Comparison of ENCODE assay signal across 1 cellular context in the genomic region with DNA sequence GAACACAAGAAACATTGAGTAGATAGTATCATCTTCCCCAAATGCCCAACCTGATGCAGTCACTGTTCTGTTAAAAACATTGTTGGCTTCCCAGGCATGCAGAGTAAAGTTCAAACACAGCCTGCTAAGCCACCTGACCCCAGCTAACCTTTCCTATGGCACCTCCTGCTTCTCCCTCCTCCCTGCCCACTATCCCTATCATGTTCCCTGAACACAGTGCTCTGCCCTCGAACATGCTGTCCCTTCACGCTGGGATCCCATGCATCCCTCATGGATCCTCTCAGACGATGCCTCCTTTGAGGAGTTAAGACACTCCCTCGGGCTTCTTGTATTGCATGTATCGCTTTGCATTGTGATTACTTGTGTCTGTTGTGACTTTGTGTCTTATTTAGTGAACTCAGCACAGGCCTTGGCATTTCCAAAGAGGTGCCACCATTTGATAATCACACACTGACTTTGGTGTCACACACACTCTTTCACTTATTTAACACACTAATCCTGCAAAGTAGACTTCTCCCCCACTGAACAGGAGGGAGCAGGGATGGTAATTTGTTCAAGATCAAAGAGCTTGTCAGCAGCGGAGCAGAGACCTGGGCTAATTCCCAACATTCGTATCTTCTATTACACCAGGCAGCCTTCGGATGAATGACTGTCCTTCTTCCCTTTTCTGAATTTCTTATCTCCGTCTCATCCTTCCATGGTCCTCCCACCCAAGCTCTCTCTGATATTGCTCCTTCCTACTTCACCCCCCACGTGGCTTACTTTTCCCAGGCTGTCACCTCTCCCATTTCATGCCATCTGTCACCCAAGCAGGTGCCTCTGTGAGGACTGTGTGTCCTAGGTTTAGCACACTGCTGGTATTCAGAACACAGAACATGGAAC.
TF ChIP-seq lines count a peak whose summit lies in the region.

No MANE protein-coding gene starts in this region.

TF ChIP-seq in K562, 482 proteins besides CTCF, POLR2A, EP300 and RAD21 (continued from another document and continues in another):
- TF ChIP-seq, protein P1, sequence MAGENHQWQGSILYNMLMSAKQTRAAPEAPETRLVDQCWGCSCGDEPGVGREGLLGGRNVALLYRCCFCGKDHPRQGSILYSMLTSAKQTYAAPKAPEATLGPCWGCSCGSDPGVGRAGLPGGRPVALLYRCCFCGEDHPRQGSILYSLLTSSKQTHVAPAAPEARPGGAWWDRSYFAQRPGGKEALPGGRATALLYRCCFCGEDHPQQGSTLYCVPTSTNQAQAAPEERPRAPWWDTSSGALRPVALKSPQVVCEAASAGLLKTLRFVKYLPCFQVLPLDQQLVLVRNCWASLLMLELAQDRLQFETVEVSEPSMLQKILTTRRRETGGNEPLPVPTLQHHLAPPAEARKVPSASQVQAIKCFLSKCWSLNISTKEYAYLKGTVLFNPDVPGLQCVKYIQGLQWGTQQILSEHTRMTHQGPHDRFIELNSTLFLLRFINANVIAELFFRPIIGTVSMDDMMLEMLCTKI (IDR thresholded peaks at IDR 0.05; ENCODE audit: partially characterized antibody): no peak
- TF ChIP-seq, protein P2, sequence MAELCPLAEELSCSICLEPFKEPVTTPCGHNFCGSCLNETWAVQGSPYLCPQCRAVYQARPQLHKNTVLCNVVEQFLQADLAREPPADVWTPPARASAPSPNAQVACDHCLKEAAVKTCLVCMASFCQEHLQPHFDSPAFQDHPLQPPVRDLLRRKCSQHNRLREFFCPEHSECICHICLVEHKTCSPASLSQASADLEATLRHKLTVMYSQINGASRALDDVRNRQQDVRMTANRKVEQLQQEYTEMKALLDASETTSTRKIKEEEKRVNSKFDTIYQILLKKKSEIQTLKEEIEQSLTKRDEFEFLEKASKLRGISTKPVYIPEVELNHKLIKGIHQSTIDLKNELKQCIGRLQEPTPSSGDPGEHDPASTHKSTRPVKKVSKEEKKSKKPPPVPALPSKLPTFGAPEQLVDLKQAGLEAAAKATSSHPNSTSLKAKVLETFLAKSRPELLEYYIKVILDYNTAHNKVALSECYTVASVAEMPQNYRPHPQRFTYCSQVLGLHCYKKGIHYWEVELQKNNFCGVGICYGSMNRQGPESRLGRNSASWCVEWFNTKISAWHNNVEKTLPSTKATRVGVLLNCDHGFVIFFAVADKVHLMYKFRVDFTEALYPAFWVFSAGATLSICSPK (IDR thresholded peaks at IDR 0.05; ENCODE audit: borderline replicate concordance): no peak
- TF ChIP-seq POLR2AphosphoS5 (IDR thresholded peaks at IDR 0.05; ENCODE audit: control insufficient read depth, insufficient read depth, low read depth, low read length) (no peak), ZNF274 (IDR thresholded peaks at IDR 0.05; ENCODE audit: borderline replicate concordance, low read depth, low read length) (no peak), ZNF143 (CRISPR knock-in tag; IDR thresholded peaks at IDR 0.05) (no peak), PRPF4 (IDR thresholded peaks at IDR 0.05; ENCODE audit: insufficient read depth, low read depth, low read length, poor library complexity, severe bottlenecking) (no peak), BRF1 (IDR thresholded peaks at IDR 0.05; ENCODE audit: borderline replicate concordance, extremely low read depth, insufficient read length) (no peak), ZKSCAN8 (CRISPR knock-in tag; IDR thresholded peaks at IDR 0.05) (0 out of 2 replicates have a peak, but pooled peaks have one; percentile 45), ZNF436 (CRISPR knock-in tag; IDR thresholded peaks at IDR 0.05) (no peak), MED1 (CRISPR knock-in tag; IDR thresholded peaks at IDR 0.05; ENCODE audit: borderline replicate concordance) (no peak), HNRNPLL (IDR thresholded peaks at IDR 0.05; ENCODE audit: low read depth, low read length, poor library complexity, severe bottlenecking) (no peak), CBX8 (IDR thresholded peaks at IDR 0.05; ENCODE audit: borderline replicate concordance, extremely low read depth, low read depth, low read length, poor library complexity, severe bottlenecking) (no peak), ZNF695 (CRISPR knock-in tag; IDR thresholded peaks at IDR 0.05) (no peak), ZBTB8A (IDR thresholded peaks at IDR 0.05; ENCODE audit: partially characterized antibody) (no peak), RBM22 (IDR thresholded peaks at IDR 0.05; ENCODE audit: low read depth, low read length, poor library complexity, severe bottlenecking) (no peak), ZNF384 (IDR thresholded peaks at IDR 0.05; ENCODE audit: low read depth, low read length) (no peak), ZNF146 (CRISPR knock-in tag; IDR thresholded peaks at IDR 0.05; ENCODE audit: unreplicated experiment) (no peak), HMG20B (CRISPR knock-in tag; IDR thresholded peaks at IDR 0.05) (no peak), MCM5 (IDR thresholded peaks at IDR 0.05; ENCODE audit: low read depth) (no peak), TCFL5 (CRISPR knock-in tag; conservative IDR thresholded peaks at IDR 0.05) (no peak), CHD2 (IDR thresholded peaks at IDR 0.05; ENCODE audit: low read depth, low read length) (no peak), SMARCA4 (IDR thresholded peaks at IDR 0.05) (peak; percentile 81), ZEB2 (IDR thresholded peaks at IDR 0.05) (no peak; the same call in none of the 2 replicates), SMAD2 (IDR thresholded peaks at IDR 0.05; ENCODE audit: low read depth, low read length) (no peak), HMGN3 (IDR thresholded peaks at IDR 0.05; ENCODE audit: borderline replicate concordance, extremely low read depth, insufficient read length, low read depth, low read length) (no peak), FOXA3 (CRISPR knock-in tag; conservative IDR thresholded peaks at IDR 0.05 in 1 of 2, IDR thresholded peaks at IDR 0.05 in 1 of 2) (no peak; a peak in 1 of 4 replicates), GABPA (tag; conservative IDR thresholded peaks at IDR 0.05; ENCODE audit: low read depth) (no peak), TAF9B (IDR thresholded peaks at IDR 0.05; ENCODE audit: partially characterized antibody) (no peak), MCM7 (IDR thresholded peaks at IDR 0.05) (no peak), SAP30 (IDR thresholded peaks at IDR 0.05; ENCODE audit: borderline replicate concordance, insufficient read depth, low read depth, low read length, poor library complexity, severe bottlenecking) (no peak)
- TF ChIP-seq, protein P3, sequence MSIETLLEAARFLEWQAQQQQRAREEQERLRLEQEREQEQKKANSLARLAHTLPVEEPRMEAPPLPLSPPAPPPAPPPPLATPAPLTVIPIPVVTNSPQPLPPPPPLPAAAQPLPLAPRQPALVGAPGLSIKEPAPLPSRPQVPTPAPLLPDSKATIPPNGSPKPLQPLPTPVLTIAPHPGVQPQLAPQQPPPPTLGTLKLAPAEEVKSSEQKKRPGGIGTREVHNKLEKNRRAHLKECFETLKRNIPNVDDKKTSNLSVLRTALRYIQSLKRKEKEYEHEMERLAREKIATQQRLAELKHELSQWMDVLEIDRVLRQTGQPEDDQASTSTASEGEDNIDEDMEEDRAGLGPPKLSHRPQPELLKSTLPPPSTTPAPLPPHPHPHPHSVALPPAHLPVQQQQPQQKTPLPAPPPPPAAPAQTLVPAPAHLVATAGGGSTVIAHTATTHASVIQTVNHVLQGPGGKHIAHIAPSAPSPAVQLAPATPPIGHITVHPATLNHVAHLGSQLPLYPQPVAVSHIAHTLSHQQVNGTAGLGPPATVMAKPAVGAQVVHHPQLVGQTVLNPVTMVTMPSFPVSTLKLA (conservative IDR thresholded peaks at IDR 0.05): peak; percentile 83 to 86
- TF ChIP-seq, protein P4, sequence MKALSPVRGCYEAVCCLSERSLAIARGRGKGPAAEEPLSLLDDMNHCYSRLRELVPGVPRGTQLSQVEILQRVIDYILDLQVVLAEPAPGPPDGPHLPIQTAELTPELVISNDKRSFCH (CRISPR knock-in tag; IDR thresholded peaks at IDR 0.05): no peak
- TF ChIP-seq, protein P4 (tag; IDR thresholded peaks at IDR 0.05): peak; percentile 19
- TF ChIP-seq, protein P5, sequence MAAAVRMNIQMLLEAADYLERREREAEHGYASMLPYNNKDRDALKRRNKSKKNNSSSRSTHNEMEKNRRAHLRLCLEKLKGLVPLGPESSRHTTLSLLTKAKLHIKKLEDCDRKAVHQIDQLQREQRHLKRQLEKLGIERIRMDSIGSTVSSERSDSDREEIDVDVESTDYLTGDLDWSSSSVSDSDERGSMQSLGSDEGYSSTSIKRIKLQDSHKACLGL (CRISPR knock-in tag; IDR thresholded peaks at IDR 0.05; ENCODE audit: borderline replicate concordance, poor library complexity, severe bottlenecking): no peak
- TF ChIP-seq, protein P6, sequence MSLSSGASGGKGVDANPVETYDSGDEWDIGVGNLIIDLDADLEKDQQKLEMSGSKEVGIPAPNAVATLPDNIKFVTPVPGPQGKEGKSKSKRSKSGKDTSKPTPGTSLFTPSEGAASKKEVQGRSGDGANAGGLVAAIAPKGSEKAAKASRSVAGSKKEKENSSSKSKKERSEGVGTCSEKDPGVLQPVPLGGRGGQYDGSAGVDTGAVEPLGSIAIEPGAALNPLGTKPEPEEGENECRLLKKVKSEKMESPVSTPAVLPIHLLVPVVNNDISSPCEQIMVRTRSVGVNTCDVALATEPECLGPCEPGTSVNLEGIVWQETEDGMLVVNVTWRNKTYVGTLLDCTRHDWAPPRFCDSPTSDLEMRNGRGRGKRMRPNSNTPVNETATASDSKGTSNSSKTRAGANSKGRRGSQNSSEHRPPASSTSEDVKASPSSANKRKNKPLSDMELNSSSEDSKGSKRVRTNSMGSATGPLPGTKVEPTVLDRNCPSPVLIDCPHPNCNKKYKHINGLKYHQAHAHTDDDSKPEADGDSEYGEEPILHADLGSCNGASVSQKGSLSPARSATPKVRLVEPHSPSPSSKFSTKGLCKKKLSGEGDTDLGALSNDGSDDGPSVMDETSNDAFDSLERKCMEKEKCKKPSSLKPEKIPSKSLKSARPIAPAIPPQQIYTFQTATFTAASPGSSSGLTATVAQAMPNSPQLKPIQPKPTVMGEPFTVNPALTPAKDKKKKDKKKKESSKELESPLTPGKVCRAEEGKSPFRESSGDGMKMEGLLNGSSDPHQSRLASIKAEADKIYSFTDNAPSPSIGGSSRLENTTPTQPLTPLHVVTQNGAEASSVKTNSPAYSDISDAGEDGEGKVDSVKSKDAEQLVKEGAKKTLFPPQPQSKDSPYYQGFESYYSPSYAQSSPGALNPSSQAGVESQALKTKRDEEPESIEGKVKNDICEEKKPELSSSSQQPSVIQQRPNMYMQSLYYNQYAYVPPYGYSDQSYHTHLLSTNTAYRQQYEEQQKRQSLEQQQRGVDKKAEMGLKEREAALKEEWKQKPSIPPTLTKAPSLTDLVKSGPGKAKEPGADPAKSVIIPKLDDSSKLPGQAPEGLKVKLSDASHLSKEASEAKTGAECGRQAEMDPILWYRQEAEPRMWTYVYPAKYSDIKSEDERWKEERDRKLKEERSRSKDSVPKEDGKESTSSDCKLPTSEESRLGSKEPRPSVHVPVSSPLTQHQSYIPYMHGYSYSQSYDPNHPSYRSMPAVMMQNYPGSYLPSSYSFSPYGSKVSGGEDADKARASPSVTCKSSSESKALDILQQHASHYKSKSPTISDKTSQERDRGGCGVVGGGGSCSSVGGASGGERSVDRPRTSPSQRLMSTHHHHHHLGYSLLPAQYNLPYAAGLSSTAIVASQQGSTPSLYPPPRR (CRISPR knock-in tag; IDR thresholded peaks at IDR 0.05; ENCODE audit: borderline replicate concordance): no peak
- TF ChIP-seq, protein P7, sequence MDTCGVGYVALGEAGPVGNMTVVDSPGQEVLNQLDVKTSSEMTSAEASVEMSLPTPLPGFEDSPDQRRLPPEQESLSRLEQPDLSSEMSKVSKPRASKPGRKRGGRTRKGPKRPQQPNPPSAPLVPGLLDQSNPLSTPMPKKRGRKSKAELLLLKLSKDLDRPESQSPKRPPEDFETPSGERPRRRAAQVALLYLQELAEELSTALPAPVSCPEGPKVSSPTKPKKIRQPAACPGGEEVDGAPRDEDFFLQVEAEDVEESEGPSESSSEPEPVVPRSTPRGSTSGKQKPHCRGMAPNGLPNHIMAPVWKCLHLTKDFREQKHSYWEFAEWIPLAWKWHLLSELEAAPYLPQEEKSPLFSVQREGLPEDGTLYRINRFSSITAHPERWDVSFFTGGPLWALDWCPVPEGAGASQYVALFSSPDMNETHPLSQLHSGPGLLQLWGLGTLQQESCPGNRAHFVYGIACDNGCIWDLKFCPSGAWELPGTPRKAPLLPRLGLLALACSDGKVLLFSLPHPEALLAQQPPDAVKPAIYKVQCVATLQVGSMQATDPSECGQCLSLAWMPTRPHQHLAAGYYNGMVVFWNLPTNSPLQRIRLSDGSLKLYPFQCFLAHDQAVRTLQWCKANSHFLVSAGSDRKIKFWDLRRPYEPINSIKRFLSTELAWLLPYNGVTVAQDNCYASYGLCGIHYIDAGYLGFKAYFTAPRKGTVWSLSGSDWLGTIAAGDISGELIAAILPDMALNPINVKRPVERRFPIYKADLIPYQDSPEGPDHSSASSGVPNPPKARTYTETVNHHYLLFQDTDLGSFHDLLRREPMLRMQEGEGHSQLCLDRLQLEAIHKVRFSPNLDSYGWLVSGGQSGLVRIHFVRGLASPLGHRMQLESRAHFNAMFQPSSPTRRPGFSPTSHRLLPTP (IDR thresholded peaks at IDR 0.05; ENCODE audit: borderline replicate concordance, extremely low read depth, insufficient read length): no peak
- TF ChIP-seq, protein P8, sequence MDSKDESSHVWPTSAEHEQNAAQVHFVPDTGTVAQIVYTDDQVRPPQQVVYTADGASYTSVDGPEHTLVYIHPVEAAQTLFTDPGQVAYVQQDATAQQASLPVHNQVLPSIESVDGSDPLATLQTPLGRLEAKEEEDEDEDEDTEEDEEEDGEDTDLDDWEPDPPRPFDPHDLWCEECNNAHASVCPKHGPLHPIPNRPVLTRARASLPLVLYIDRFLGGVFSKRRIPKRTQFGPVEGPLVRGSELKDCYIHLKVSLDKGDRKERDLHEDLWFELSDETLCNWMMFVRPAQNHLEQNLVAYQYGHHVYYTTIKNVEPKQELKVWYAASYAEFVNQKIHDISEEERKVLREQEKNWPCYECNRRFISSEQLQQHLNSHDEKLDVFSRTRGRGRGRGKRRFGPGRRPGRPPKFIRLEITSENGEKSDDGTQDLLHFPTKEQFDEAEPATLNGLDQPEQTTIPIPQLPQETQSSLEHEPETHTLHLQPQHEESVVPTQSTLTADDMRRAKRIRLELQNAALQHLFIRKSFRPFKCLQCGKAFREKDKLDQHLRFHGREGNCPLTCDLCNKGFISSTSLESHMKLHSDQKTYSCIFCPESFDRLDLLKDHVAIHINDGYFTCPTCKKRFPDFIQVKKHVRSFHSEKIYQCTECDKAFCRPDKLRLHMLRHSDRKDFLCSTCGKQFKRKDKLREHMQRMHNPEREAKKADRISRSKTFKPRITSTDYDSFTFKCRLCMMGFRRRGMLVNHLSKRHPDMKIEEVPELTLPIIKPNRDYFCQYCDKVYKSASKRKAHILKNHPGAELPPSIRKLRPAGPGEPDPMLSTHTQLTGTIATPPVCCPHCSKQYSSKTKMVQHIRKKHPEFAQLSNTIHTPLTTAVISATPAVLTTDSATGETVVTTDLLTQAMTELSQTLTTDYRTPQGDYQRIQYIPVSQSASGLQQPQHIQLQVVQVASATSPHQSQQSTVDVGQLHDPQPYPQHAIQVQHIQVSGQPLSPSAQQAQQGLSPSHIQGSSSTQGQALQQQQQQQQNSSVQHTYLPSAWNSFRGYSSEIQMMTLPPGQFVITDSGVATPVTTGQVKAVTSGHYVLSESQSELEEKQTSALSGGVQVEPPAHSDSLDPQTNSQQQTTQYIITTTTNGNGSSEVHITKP (IDR thresholded peaks at IDR 0.05; ENCODE audit: partially characterized antibody): no peak
